ENCODE assay signal across 30 cellular contexts in genomic region chr4:96134806-96135205, GRCh38.
"Had no signal": no experiment of that assay in that cellular context is flagged by ENCODE, and none has a peak within 500 bp of the region (broad histone marks: within the 10 kb centered on the region; RNA-seq: fewer than 3 reads in every experiment).

No MANE protein-coding gene starts in this region.

- H3K36me3 ChIP-seq: adrenal gland, ascending aorta, brain microvascular endothelial cell, breast epithelium, cardiac muscle cell had no signal

- H3K4me3 ChIP-seq: adrenal gland, ascending aorta, body of pancreas, breast epithelium, cardiac muscle cell had no signal

- H3K27ac ChIP-seq: adrenal gland, ascending aorta, body of pancreas, brain microvascular endothelial cell, breast epithelium, cardiac muscle cell had no signal

- H3K9me3 ChIP-seq: adrenal gland, ascending aorta, body of pancreas, breast epithelium had no signal

- H3K27me3 ChIP-seq: adrenal gland, ascending aorta, body of pancreas, brain microvascular endothelial cell, breast epithelium, cardiac muscle cell had no signal

- DNase-seq: activated effector memory CD4-positive, alpha-beta T cell treated with anti-CD3 and anti-CD28 coated beads, Interleukin-2, amount 50 U/mL, for 16 hours; activated effector memory CD4-positive, alpha-beta T cell treated with Interleukin-2 at 50 U/mL for 16 hours; activated gamma-delta T cell; activated gamma-delta T cell treated with Interleukin-2 at 50 U/mL for 16 hours; activated naive CD4-positive, alpha-beta T cell; activated naive CD4-positive, alpha-beta T cell treated with anti-CD3 and anti-CD28 coated beads for 36 hours; activated naive CD4-positive, alpha-beta T cell treated with anti-CD3 and anti-CD28 coated beads, Interleukin-2, amount 10 ng/mL, durations not matched to agents 7 days and 5 days; activated naive CD4-positive, alpha-beta T cell treated with anti-CD3 and anti-CD28 coated beads, Interleukin-2, amount 50 U/mL, for 16 hours; activated naive CD4-positive, alpha-beta T cell treated with Interleukin-2 at 50 U/mL for 16 hours; activated naive CD8-positive, alpha-beta T cell treated with anti-CD3 and anti-CD28 coated beads for 36 hours; activated naive CD8-positive, alpha-beta T cell treated with anti-CD3 and anti-CD28 coated beads, Interleukin-2, amount 10 ng/mL, durations not matched to agents 7 days and 5 days; activated naive CD8-positive, alpha-beta T cell treated with anti-CD3 and anti-CD28 coated beads, Interleukin-2, amount 50 U/mL, for 24 hours; activated T-cell treated with anti-CD3 and anti-CD28 coated beads, Interleukin-2, amount 50 U/mL, for 1 hour; activated T-cell treated with anti-CD3 and anti-CD28 coated beads, Interleukin-2, amount 50 U/mL, for 24 hours; activated T-cell treated with anti-CD3 and anti-CD28 coated beads, Interleukin-2, amount 50 U/mL, for 4 hours; activated T-cell treated with anti-CD3 and anti-CD28 coated beads, Interleukin-2, amount 50 U/mL, for 48 hours; activated T-cell treated with anti-CD3 and anti-CD28 coated beads, Interleukin-2, amount 50 U/mL, for 72 hours; adrenal gland; amniotic stem cell; amygdala; anterior cingulate cortex; aorta; body of pancreas; brain microvascular endothelial cell; caudate nucleus; central memory CD4-positive, alpha-beta T cell; cerebellar nuclear complex had no signal
